Comparison of ENCODE assay signal across 1 cellular context in genomic region chr6:11224252-11224965, GRCh38.
TF ChIP-seq lines count a peak whose summit lies in the region.

No MANE protein-coding gene starts in this region.

TF ChIP-seq in GM12878, 131 proteins besides CTCF, POLR2A, EP300 and RAD21 (continued from another document):
- no peak for TF ChIP-seq SMC3 (IDR thresholded peaks at IDR 0.05; ENCODE audit: borderline replicate concordance, low read length)
- no peak for TF ChIP-seq E2F4 (IDR thresholded peaks at IDR 0.05; ENCODE audit: low read depth, low read length)
- TF ChIP-seq SUPT20H (IDR thresholded peaks at IDR 0.05; ENCODE audit: borderline replicate concordance, control insufficient read depth, low read depth, low read length): no peak
- peak; percentile 60 for TF ChIP-seq PKNOX1 (IDR thresholded peaks at IDR 0.05)
- 0 out of 2 replicates have a peak, but pooled peaks have one; percentile 64 for TF ChIP-seq HDGF (IDR thresholded peaks at IDR 0.05)
- TF ChIP-seq SKIL (IDR thresholded peaks at IDR 0.05; ENCODE audit: low read depth, poor library complexity, severe bottlenecking): no peak
- no peak for TF ChIP-seq JUND (IDR thresholded peaks at IDR 0.05; ENCODE audit: low read depth, low read length)
- no peak for TF ChIP-seq TARDBP (IDR thresholded peaks at IDR 0.05; ENCODE audit: borderline replicate concordance)
- 0 out of 2 replicates have a peak, but pooled peaks have one; percentile 20 for TF ChIP-seq JUNB (IDR thresholded peaks at IDR 0.05)
- TF ChIP-seq RUNX3 (IDR thresholded peaks at IDR 0.05; ENCODE audit: low read length): peak; percentile 76
- TF ChIP-seq CEBPZ (IDR thresholded peaks at IDR 0.05; ENCODE audit: low read depth, low read length): no peak
- 0 out of 2 replicates have a peak, but pooled peaks have one; percentile 35 for TF ChIP-seq YY1 (IDR thresholded peaks at IDR 0.05; ENCODE audit: low read depth, low read length)
- no peak for TF ChIP-seq SREBF2 (IDR thresholded peaks at IDR 0.05; ENCODE audit: low read length)
- TF ChIP-seq IKZF2 (IDR thresholded peaks at IDR 0.05): peak in 1 of 2 experiments; percentile 13; a peak in 1 of 4 replicates
- 0 out of 2 replicates have a peak, but pooled peaks have one; percentile 23 for TF ChIP-seq IRF4 (IDR thresholded peaks at IDR 0.05; ENCODE audit: low read depth, low read length)
- peak in 1 of 2 experiments; percentile 75; a peak in 2 of 4 replicates for TF ChIP-seq ETV6 (conservative IDR thresholded peaks at IDR 0.05 in 1 of 2, IDR thresholded peaks at IDR 0.05 in 1 of 2; ENCODE audit: borderline replicate concordance in 1 of 2, low read depth in 1 of 2)
- TF ChIP-seq CREM (IDR thresholded peaks at IDR 0.05; ENCODE audit: low read depth): peak; percentile 14; the same call in 1 of the 2 replicates
- no peak for TF ChIP-seq PML (IDR thresholded peaks at IDR 0.05; ENCODE audit: low read length)
